14 cellular contexts compared by ENCODE assay signal in genomic region chr6:105482956-105483355, GRCh38.
A peak's percentile ranks its signal among the peaks of the same experiment; 100 is the strongest.
DNase-seq lines count a peak whose midpoint lies in the region; ATAC-seq, FAIRE-seq and TF ChIP-seq lines count a peak whose summit lies in the region.
"Had no signal": no experiment of that assay in that cellular context is flagged by ENCODE, and none has a peak within 500 bp of the region (broad histone marks: within the 10 kb centered on the region; RNA-seq: fewer than 3 reads in every experiment).

No MANE protein-coding gene starts in this region.

- peak overlapping the region; percentile 48 to 77 for H3K27ac Mint-ChIP-seq in T-cell
- H3K27ac Mint-ChIP-seq in natural killer cell: peak overlapping the region; percentile 72 to 80
- H3K27ac Mint-ChIP-seq: WTC11 had no signal

- no peak overlapping the region for H2AFZ ChIP-seq in GM23248

- H3K36me3 Mint-ChIP-seq in T-cell: no peaks in the 10 kb centered on the region
- H3K36me3 Mint-ChIP-seq in natural killer cell: no peaks in the 10 kb centered on the region
- H3K36me3 Mint-ChIP-seq: WTC11 had no signal

- H3K4me2 ChIP-seq in BLaER1 treated with 17β-estradiol and CSF1 and Interleukin-3, amounts not matched to agents 10 nM and 100 nM: peak overlapping the region in 10 of 11 experiments; percentile 41 to 78 (median 65); a peak in 15 of 22 replicates
- H3K4me2 ChIP-seq in GM23248 (ENCODE audit: unreplicated experiment): peak overlapping the region; percentile 33

- H3K4me3 ChIP-seq in BLaER1 treated with 17β-estradiol and CSF1 and Interleukin-3, amounts not matched to agents 10 nM and 100 nM: no peak overlapping the region
- H3K4me3 ChIP-seq in GM23248 (no peak overlapping the region), kidney (ENCODE audit: low read length in 2 of 2) (no peak overlapping the region)

- H3K4me1 Mint-ChIP-seq in T-cell: peaks cover 6 to 31% (median 17%) of the 10 kb centered on the region in 3 donors
- peaks cover 21 to 28% of the 10 kb centered on the region in 2 donors for H3K4me1 Mint-ChIP-seq in natural killer cell

- no peaks in the 10 kb centered on the region for H3K79me2 ChIP-seq in GM23248 (ENCODE audit: insufficient read depth)

- 0 out of 22 replicates have a peak, but pooled peaks cover 0 to 3% (median 0%) of the 10 kb centered on the region in 11 experiments for H3K9me3 ChIP-seq in BLaER1 treated with 17β-estradiol and CSF1 and Interleukin-3, amounts not matched to agents 10 nM and 100 nM (replicated peaks in 1 of 11)
- no peaks in the 10 kb centered on the region for H3K9me3 ChIP-seq in GM23248 (ENCODE audit: low read depth)
- no peaks in the 10 kb centered on the region for H3K9me3 ChIP-seq in kidney (ENCODE audit: control insufficient read depth in 1 of 2, low read length in 2 of 2)

- no peaks in the 10 kb centered on the region for H3K9me2 ChIP-seq in GM23248 (ENCODE audit: insufficient read depth)

- H3F3A ChIP-seq in GM23248 (ENCODE audit: insufficient read depth): peaks cover 23% of the 10 kb centered on the region; the same call in 1 of the 2 replicates

- H3K9me3 Mint-ChIP-seq in T-cell (no peaks in the 10 kb centered on the region), natural killer cell (no peaks in the 10 kb centered on the region)
- H3K9me3 Mint-ChIP-seq: WTC11 had no signal

- H3K36me3 ChIP-seq in BLaER1 treated with 17β-estradiol and CSF1 and Interleukin-3, amounts not matched to agents 10 nM and 100 nM: no peaks in the 10 kb centered on the region
- H3K36me3 ChIP-seq in GM23248 (ENCODE audit: low read depth): no peaks in the 10 kb centered on the region
- no peaks in the 10 kb centered on the region for H3K36me3 ChIP-seq in kidney (ENCODE audit: control insufficient read depth in 1 of 2, insufficient read depth in 2 of 2, low read length in 2 of 2)

- peaks cover 12 to 28% (median 24%) of the 10 kb centered on the region in 10 experiments for H3K4me1 ChIP-seq in BLaER1 treated with 17β-estradiol and CSF1 and Interleukin-3, amounts not matched to agents 10 nM and 100 nM
- peaks cover 29% of the 10 kb centered on the region for H3K4me1 ChIP-seq in GM23248 (ENCODE audit: insufficient read depth)
- no peaks in the 10 kb centered on the region for H3K4me1 ChIP-seq in kidney (ENCODE audit: control insufficient read depth in 1 of 2, insufficient read depth in 1 of 2, low read depth in 1 of 2, low read length in 2 of 2)

- H3K27ac ChIP-seq in BLaER1 treated with 17β-estradiol and CSF1 and Interleukin-3, amounts not matched to agents 10 nM and 100 nM: peak overlapping the region in 1 of 11 experiments; percentile 24; a peak in 2 of 22 replicates
- H3K27ac ChIP-seq in GM23248 (no peak overlapping the region), kidney (ENCODE audit: low read depth in 2 of 2, low read length in 2 of 2) (no peak overlapping the region)

- H3K27me3 Mint-ChIP-seq in T-cell: peaks cover 1 to 11% of the 10 kb centered on the region in 2 donors
- H3K27me3 Mint-ChIP-seq in natural killer cell (ENCODE audit: low read depth in 2 of 2): peaks cover 0 to 6% of the 10 kb centered on the region in 2 donors

- FAIRE-seq in kidney (lab: Jason Lieb, UNC): no peak

- TF ChIP-seq CTCF in natural killer cell (IDR thresholded peaks at IDR 0.05) (no peak), kidney (IDR thresholded peaks at IDR 0.05; ENCODE audit: borderline replicate concordance, extremely low read depth, insufficient read depth) (no peak)

- H3K4me3 Mint-ChIP-seq in T-cell: peak overlapping the region in 1 of 3 donors; percentile 22
- peak overlapping the region; percentile 62 for H3K4me3 Mint-ChIP-seq in natural killer cell
- H3K4me3 Mint-ChIP-seq: WTC11 had no signal

- DNase-seq in GM23248 (no peak), T-cell (no peak), natural killer cell (no peak), kidney (no peak), DMS53 (lab: John Stamatoyannopoulos, UW) (no peak), NCI-H2107 treated with DMSO at 0.1 percent for 48 hours (lab: John Stamatoyannopoulos, UW; ENCODE audit: unreplicated experiment) (no peak)
- DNase-seq: cerebellar nuclear complex; islet precursor cell; naive thymus-derived CD4-positive, alpha-beta T cell; NCI-H2171; stimulated activated CD8-positive, alpha-beta memory T cell treated with anti-CD3 and anti-CD28 coated beads, Interleukin-4, amount 100 ng/mL, for 48 hours had no signal

- CTCF ChIA-PET in T-cell (lab: Charles Lee): interaction anchor here (0.7 to 3.5 kb wide), 10 partner anchors 27 to 742 kb away, joined by 3 to 35 read pairs (median 4); no protein-coding TSS in a partner anchor

- intact Hi-C loops in natural killer cell (cut with micrococcal nuclease) (loop anchor here (5.0 kb wide), 1 partner anchor 604 kb away; the partner anchor contains the start of gene PRDM1), kidney (cut with DNase I) (no loop called here)

- ATAC-seq in T-cell (replicated peaks in 1 of 4): no peak
- ATAC-seq in natural killer cell: no peak
- ATAC-seq in HG03439 (IDR thresholded peaks at IDR 0.05; ENCODE audit: unreplicated experiment): no peak
- ATAC-seq: naive thymus-derived CD4-positive, alpha-beta T cell; WTC11 had no signal

- H4K20me1 ChIP-seq in BLaER1 treated with 17β-estradiol and CSF1 and Interleukin-3, amounts not matched to agents 10 nM and 100 nM: no peaks in the 10 kb centered on the region
- no peaks in the 10 kb centered on the region for H4K20me1 ChIP-seq in GM23248 (ENCODE audit: insufficient read depth)

- WGBS in GM23248 (ENCODE audit: low coverage in 1 of 2, low lambda C conversion rate in 2 of 2, missing lambda C conversion rate in 2 of 2), 2 experiments: 88 to 93% methylated on average over 3 of the region's 3 CpGs

- in situ Hi-C loops in GM23248 (cut with MboI): loop anchor here (25.0 kb wide), 2 partner anchors 604 to 804 kb away; partner anchors contain the start of gene PRDM1

- no peak overlapping the region; a peak in 2 of 22 replicates for H3K9ac ChIP-seq in BLaER1 treated with 17β-estradiol and CSF1 and Interleukin-3, amounts not matched to agents 10 nM and 100 nM
- H3K9ac ChIP-seq in GM23248 (no peak overlapping the region), kidney (ENCODE audit: low read length in 2 of 2) (no peak overlapping the region)

- H3K27me3 ChIP-seq in BLaER1 treated with 17β-estradiol and CSF1 and Interleukin-3, amounts not matched to agents 10 nM and 100 nM: no peaks in the 10 kb centered on the region
- H3K27me3 ChIP-seq in GM23248 (replicated peaks; ENCODE audit: insufficient read depth): no peaks in the 10 kb centered on the region

- POLR2A ChIA-PET in T-cell (lab: Charles Lee): interaction anchor here (0.6 to 0.7 kb wide), 2 partner anchors 854 to 1037 kb away, joined by 5 to 12 read pairs; no protein-coding TSS in a partner anchor
